ENCODE assay signal across 13 cellular contexts in the genomic region with DNA sequence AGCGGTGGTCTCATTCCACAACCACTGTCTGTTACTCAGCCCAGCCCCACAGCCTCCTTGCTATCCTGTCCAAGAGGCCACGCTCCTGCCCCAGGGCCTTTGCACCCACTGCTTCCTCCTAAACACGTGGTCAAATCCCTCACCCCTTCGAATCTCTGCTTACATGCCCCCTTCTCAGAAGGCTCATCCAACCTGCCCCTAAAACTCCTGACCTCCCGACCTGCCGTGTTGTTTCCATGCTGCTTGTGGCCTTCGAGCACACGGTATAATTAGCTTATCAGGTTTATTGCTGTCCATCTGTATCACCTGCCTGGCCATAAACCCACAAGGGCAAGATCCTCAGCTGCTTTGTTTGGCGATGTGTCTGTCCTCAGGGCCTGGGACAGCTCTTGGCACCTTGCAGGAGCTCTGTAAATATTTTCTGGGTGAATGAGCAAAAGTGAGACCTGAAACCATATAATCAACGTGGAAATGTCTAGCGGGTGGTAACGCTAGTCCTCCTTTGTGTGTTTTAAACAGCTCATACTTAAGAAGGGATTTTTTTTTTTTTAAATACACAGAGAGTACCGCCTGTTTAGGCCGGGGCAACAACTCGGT. TPM values are rescaled to one million over a fixed set of nuclear protein-coding genes. Genes with fewer than 3 reads are reported as not detected.
DNase-seq lines count a peak whose midpoint lies in the region; ATAC-seq, FAIRE-seq and TF ChIP-seq lines count a peak whose summit lies in the region.
"Had no signal": no experiment of that assay in that cellular context is flagged by ENCODE, and none has a peak within 500 bp of the region (broad histone marks: within the 10 kb centered on the region; RNA-seq: fewer than 3 reads in every experiment).

No MANE protein-coding gene starts in this region.

- TF ChIP-seq EP300 in H1 (IDR thresholded peaks at IDR 0.05; ENCODE audit: borderline replicate concordance in 1 of 2, low read depth in 2 of 2, low read length in 2 of 2): no peak

- no peak overlapping the region for H3K4me2 ChIP-seq in H1 (ENCODE audit: insufficient read depth in 1 of 2, low read depth in 2 of 2, low read length in 2 of 2)

- H3K79me2 ChIP-seq in ACC112 (ENCODE audit: control insufficient read depth, insufficient read depth, low read length, unreplicated experiment): peaks cover 11% of the 10 kb centered on the region
- H3K79me2 ChIP-seq in H1 (ENCODE audit: control insufficient read depth in 1 of 2, insufficient read depth in 2 of 2, low read length in 2 of 2): peaks cover 0 to 15% of the 10 kb centered on the region in 2 experiments; a peak in 3 of 4 replicates

- H4K5ac ChIP-seq in H1 (ENCODE audit: insufficient read length, low read depth, low read length): no peak overlapping the region

- peaks cover 8% of the 10 kb centered on the region for H3K79me1 ChIP-seq in H1 (ENCODE audit: low read depth, low read length)

- H3K23me2 ChIP-seq in H1 (ENCODE audit: low read depth, low read length): no peaks in the 10 kb centered on the region

- H3K4me3 ChIP-seq in ACC112 (ENCODE audit: low read depth, low read length): no peak overlapping the region
- H3K4me3 ChIP-seq in H1 (ENCODE audit: extremely low read depth in 1 of 4, insufficient read depth in 2 of 4, low read depth in 3 of 4, low read length in 4 of 4): no peak overlapping the region

- 93% methylated on average over 15 of the region's 15 CpGs; no CpG with 5 or more reads in 1 of the 2 experiments for WGBS in H1 (ENCODE audit: extremely low coverage in 1 of 2, insufficient coverage in 1 of 2, insufficient read length in 1 of 2, insufficient replicate concordance in 2 of 2, low coverage in 1 of 2, low lambda C conversion rate in 2 of 2, missing lambda C conversion rate in 1 of 2), 2 experiments

- H2BK12ac ChIP-seq in H1 (ENCODE audit: low read depth, low read length): peak overlapping the region; percentile 60; the same call in 1 of the 2 replicates

- H4K8ac ChIP-seq in H1 (ENCODE audit: extremely low read depth, insufficient read depth, low read length): no peak overlapping the region

- H2BK15ac ChIP-seq in H1 (ENCODE audit: low read length): no peak overlapping the region

- H2AFZ ChIP-seq in ACC112 (ENCODE audit: low read length, unreplicated experiment): no peak overlapping the region
- no peak overlapping the region for H2AFZ ChIP-seq in H1 (ENCODE audit: low read length)

- H3K36me3 ChIP-seq in ACC112 (ENCODE audit: insufficient read depth, low read length) (no peaks in the 10 kb centered on the region), H1 (ENCODE audit: control insufficient read depth in 2 of 4, insufficient read depth in 4 of 4, low read length in 3 of 4) (no peaks in the 10 kb centered on the region)

- POLR2A ChIA-PET in H1 (lab: Charles Lee; ENCODE audit: partially characterized antibody): interaction anchor here (1.5 to 1.7 kb wide), 2 partner anchors 24 to 82 kb away, joined by 3 to 6 read pairs; no protein-coding TSS in a partner anchor

- H3K27ac ChIP-seq in ACC112 (ENCODE audit: low read depth, low read length): peak overlapping the region; percentile 82
- H3K27ac ChIP-seq in H1 (ENCODE audit: low read depth, low read length): no peak overlapping the region

- H3K9ac ChIP-seq in H1 (replicated peaks in 1 of 4; ENCODE audit: extremely low read depth in 1 of 4, low read depth in 3 of 4, low read length in 3 of 4): no peak overlapping the region

- no peak overlapping the region for H3K23ac ChIP-seq in H1 (ENCODE audit: insufficient read length)

- H2AK5ac ChIP-seq in H1 (ENCODE audit: low read depth, low read length): 0 out of 2 replicates have a peak overlapping the region, but pooled peaks have one; percentile 68

- FAIRE-seq in GM19239 (lab: Jason Lieb, UNC) (peak; percentile 87), H1 (lab: Jason Lieb, UNC) (no peak)

- H3K18ac ChIP-seq in H1 (ENCODE audit: extremely low read depth, low read length): no peak overlapping the region

- H2BK5ac ChIP-seq in H1 (ENCODE audit: low read depth, low read length): 0 out of 2 replicates have a peak overlapping the region, but pooled peaks have one; percentile 44

- no peak overlapping the region for H3K4ac ChIP-seq in H1 (replicated peaks; ENCODE audit: insufficient read length, low read depth, low read length)

- no peak overlapping the region for H2BK120ac ChIP-seq in H1 (replicated peaks; ENCODE audit: low read depth, low read length)

- peaks cover 15% of the 10 kb centered on the region for H3K4me1 ChIP-seq in ACC112 (ENCODE audit: control insufficient read depth, insufficient read depth, low read length, unreplicated experiment)
- peaks cover 3 to 14% (median 8%) of the 10 kb centered on the region in 4 experiments for H3K4me1 ChIP-seq in H1 (replicated peaks in 1 of 4; ENCODE audit: control insufficient read depth in 3 of 4, insufficient read depth in 4 of 4, low read length in 3 of 4)

- no peaks in the 10 kb centered on the region for H3K27me3 ChIP-seq in ACC112 (ENCODE audit: insufficient read depth, low read length)
- no peaks in the 10 kb centered on the region for H3K27me3 ChIP-seq in H1 (replicated peaks in 1 of 4; ENCODE audit: control insufficient read depth in 3 of 4, extremely low read depth in 1 of 4, insufficient read depth in 3 of 4, low read length in 3 of 4)

- no peaks in the 10 kb centered on the region for H3K9me3 ChIP-seq in H1 (ENCODE audit: insufficient read depth in 2 of 2, low read depth in 1 of 2, low read length in 1 of 2)

- no peak for TF ChIP-seq CTCF in H1 (IDR thresholded peaks at IDR 0.05; ENCODE audit: control extremely low read depth in 1 of 3, insufficient read depth in 1 of 3, low read depth in 1 of 3, low read length in 3 of 3)

- H2BK20ac ChIP-seq in H1 (ENCODE audit: low read length): no peak overlapping the region

- CTCF ChIA-PET in H1 (lab: Charles Lee; ENCODE audit: partially characterized antibody): interaction anchor here (1.0 to 2.0 kb wide), 6 partner anchors 11 to 795 kb away, joined by 3 to 5 read pairs (median 4); no protein-coding TSS in a partner anchor

- TF ChIP-seq RAD21 in H1 (IDR thresholded peaks at IDR 0.05 in 1 of 2, conservative IDR thresholded peaks at IDR 0.05 in 1 of 2; ENCODE audit: low read depth in 2 of 2, low read length in 2 of 2): no peak

- DNase-seq in GM19239 (ENCODE audit: insufficient read length, low spot score): peak; percentile 58
- DNase-seq in NCI-H146 treated with DMSO at 0.1 percent for 48 hours (lab: John Stamatoyannopoulos, UW; ENCODE audit: unreplicated experiment): peak; percentile 95
- no peak for DNase-seq in H1 (ENCODE audit: low read depth in 1 of 2, low spot score in 2 of 2)
- DNase-seq in amniotic stem cell (lab: John Stamatoyannopoulos, UW): no peak
- no peak for DNase-seq in activated CD4-positive, alpha-beta T cell treated with anti-CD3 and anti-CD28 coated beads, Interleukin-2, amount 50 U/mL, for 48 hours
- DNase-seq: activated T-cell treated with anti-CD3 and anti-CD28 coated beads, Interleukin-2, amount 50 U/mL, for 72 hours; AML-193; dermis blood vessel endothelial cell; MM.1S; nucleus accumbens had no signal

- no peak overlapping the region for H4K91ac ChIP-seq in H1 (replicated peaks; ENCODE audit: insufficient read length, low read length)

- H3K56ac ChIP-seq in H1 (replicated peaks; ENCODE audit: insufficient read length, low read depth, low read length): no peak overlapping the region

- ATAC-seq in GM21528 (IDR thresholded peaks at IDR 0.05; ENCODE audit: low FRiP score, unreplicated experiment) (no peak), GM19324 (IDR thresholded peaks at IDR 0.05; ENCODE audit: low FRiP score, unreplicated experiment) (no peak)

- TF ChIP-seq POLR2A in H1 (IDR thresholded peaks at IDR 0.05; ENCODE audit: control extremely low read depth in 1 of 2, low read depth in 2 of 2, low read length in 2 of 2): no peak

- no peak overlapping the region for H3K14ac ChIP-seq in H1 (ENCODE audit: insufficient read length)

- peaks cover 0 to 3% of the 10 kb centered on the region in 2 experiments for H4K20me1 ChIP-seq in H1 (replicated peaks in 1 of 2; ENCODE audit: control insufficient read depth in 1 of 2, insufficient read depth in 2 of 2, low read length in 2 of 2)

TF ChIP-seq in H1, 55 proteins besides CTCF, POLR2A, EP300 and RAD21 (continues in another document):
- TF ChIP-seq CBX5 (IDR thresholded peaks at IDR 0.05; ENCODE audit: low read depth, low read length): no peak
- no peak for TF ChIP-seq JUN (IDR thresholded peaks at IDR 0.05; ENCODE audit: low read depth, low read length)
- TF ChIP-seq MAX (IDR thresholded peaks at IDR 0.05): no peak
- TF ChIP-seq NANOG (IDR thresholded peaks at IDR 0.05; ENCODE audit: insufficient read depth, low read depth, low read length, poor library complexity, severe bottlenecking): no peak
- TF ChIP-seq SIRT6 (IDR thresholded peaks at IDR 0.05; ENCODE audit: low read length): no peak
- TF ChIP-seq RBBP5 (IDR thresholded peaks at IDR 0.05; ENCODE audit: borderline replicate concordance, low read depth, low read length): no peak
- peak; percentile 91 for TF ChIP-seq KDM1A (IDR thresholded peaks at IDR 0.05; ENCODE audit: borderline replicate concordance, low read length)
- no peak for TF ChIP-seq SIN3A (conservative IDR thresholded peaks at IDR 0.05 in 1 of 2, IDR thresholded peaks at IDR 0.05 in 1 of 2; ENCODE audit: low read depth in 1 of 2, low read length in 2 of 2)
- no peak for TF ChIP-seq RFX5 (IDR thresholded peaks at IDR 0.05; ENCODE audit: borderline replicate concordance, low read depth, low read length)
- no peak for TF ChIP-seq HDAC6 (IDR thresholded peaks at IDR 0.05; ENCODE audit: low read depth, low read length)
- TF ChIP-seq SIX5 (IDR thresholded peaks at IDR 0.05; ENCODE audit: low read depth, low read length): no peak
- TF ChIP-seq HDAC2 (IDR thresholded peaks at IDR 0.05; ENCODE audit: borderline replicate concordance in 1 of 2, low read depth in 2 of 2, low read length in 2 of 2): 0 out of 4 replicates have a peak, but pooled peaks of 1 of the 2 experiments have one; percentile 59
- TF ChIP-seq ASH2L (IDR thresholded peaks at IDR 0.05; ENCODE audit: low read length): no peak
- TF ChIP-seq ZNF274 (IDR thresholded peaks at IDR 0.05; ENCODE audit: borderline replicate concordance, extremely low read depth, low read length): no peak

RNA-seq across cellular contexts. Expression of gene SCARB1, which starts 36.0 kb away (rescaled TPM):
- 57.1 and 58.0 TPM in 2 replicates for total RNA-seq in H1 (2021; fragmentation: NEBNext Ultra II Directional; extraction: Animal tissue kit (Norgen Biotek cat#: 25700))
- 45.3 and 70.7 TPM in 2 replicates for polyA plus RNA-seq in H1 (2011; rRNA removed)
- polyA plus RNA-seq in H1 (2011; cell fraction: cytosol; rRNA removed): 49.4 TPM
- polyA plus RNA-seq in H1 (2011; cell fraction: nucleus; rRNA removed): 108 TPM
- polyA plus RNA-seq in H1 (2012, experiment 1 of 2): 52.4 to 76.7 TPM (median 66.8 TPM) in 4 replicates
- 40.2 TPM for polyA plus RNA-seq in H1 (2012, experiment 2 of 2)
- polyA plus RNA-seq in H1 (2013, experiment 1 of 2): 81.2 TPM
- polyA plus RNA-seq in H1 (2013, experiment 2 of 2): 90.5 TPM
- 52.9 and 55.6 TPM in 2 replicates for polyA minus RNA-seq in H1 (2011; rRNA and poly(A)+ RNA removed)
- 28.3 TPM for polyA minus RNA-seq in H1 (2011; cell fraction: cytosol; rRNA and poly(A)+ RNA removed)
- 31.4 TPM for polyA minus RNA-seq in H1 (2011; cell fraction: nucleus; rRNA and poly(A)+ RNA removed)

Comparison
In these comparisons a context has a peak if more than half of its experiments do, and no peak if none do; other contexts are left out.
1. DNase-seq: peak in GM19239 (single experiment) and NCI-H146 treated with DMSO at 0.1 percent for 48 hours (single experiment); none in H1 (0 of 2), amniotic stem cell (single experiment) and activated CD4-positive, alpha-beta T cell treated with anti-CD3 and anti-CD28 coated beads, Interleukin-2, amount 50 U/mL, for 48 hours (0 of 2).